1 cellular context compared by ENCODE assay signal in the genomic region with DNA sequence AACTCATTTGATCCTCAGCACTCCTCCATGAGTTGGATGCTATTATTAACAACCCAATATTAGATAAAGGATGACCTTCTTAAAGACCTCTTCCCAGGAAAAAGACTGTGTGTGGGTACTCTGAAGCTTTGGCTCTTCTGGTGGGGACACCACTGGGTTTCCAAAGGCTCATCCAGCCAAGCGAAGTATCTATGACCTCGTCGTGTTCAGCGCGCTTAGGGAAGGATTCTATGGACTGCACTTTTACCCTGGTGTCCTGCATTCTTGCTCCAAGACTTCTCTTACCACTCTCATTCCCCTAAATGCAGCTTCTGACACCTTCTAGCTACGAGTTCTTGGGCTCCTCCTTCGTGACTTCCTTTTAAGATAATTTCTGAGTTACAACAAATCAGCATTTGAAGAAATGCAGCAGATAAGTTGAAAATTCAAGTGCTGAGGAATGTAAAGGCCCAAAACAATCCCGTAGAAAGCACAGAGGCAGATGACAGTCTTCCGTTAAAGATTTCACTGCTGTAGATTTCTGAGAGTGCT.
TF ChIP-seq lines count a peak whose summit lies in the region.

No MANE protein-coding gene starts in this region.

TF ChIP-seq in HepG2, 621 proteins besides CTCF, POLR2A, EP300 and RAD21 (continued from another document and continues in another):
- no peak for TF ChIP-seq TOE1 (CRISPR knock-in tag; IDR thresholded peaks at IDR 0.05)
- TF ChIP-seq JUNB (CRISPR knock-in tag; IDR thresholded peaks at IDR 0.05; ENCODE audit: borderline replicate concordance): no peak
- TF ChIP-seq CBX5 (CRISPR knock-in tag; IDR thresholded peaks at IDR 0.05; ENCODE audit: borderline replicate concordance): no peak
- no peak for TF ChIP-seq RFXANK (CRISPR knock-in tag; IDR thresholded peaks at IDR 0.05)
- no peak for TF ChIP-seq ZEB1 (IDR thresholded peaks at IDR 0.05; ENCODE audit: insufficient replicate concordance, low read depth)
- TF ChIP-seq PCBP2 (optimal IDR thresholded peaks at IDR 0.05; ENCODE audit: low read depth, low read length, poor library complexity, severe bottlenecking): no peak
- TF ChIP-seq ZC3H13 (CRISPR knock-in tag; IDR thresholded peaks at IDR 0.05): no peak; the same call in 1 of the 2 replicates
- TF ChIP-seq ZNF878 (CRISPR knock-in tag; IDR thresholded peaks at IDR 0.05): no peak
- TF ChIP-seq WIZ (CRISPR knock-in tag; IDR thresholded peaks at IDR 0.05): no peak
- TF ChIP-seq AKAP8 (CRISPR knock-in tag; IDR thresholded peaks at IDR 0.05): no peak
- TF ChIP-seq ZNF205 (CRISPR knock-in tag; IDR thresholded peaks at IDR 0.05): no peak; the same call in 1 of the 2 replicates
- TF ChIP-seq, protein P1, sequence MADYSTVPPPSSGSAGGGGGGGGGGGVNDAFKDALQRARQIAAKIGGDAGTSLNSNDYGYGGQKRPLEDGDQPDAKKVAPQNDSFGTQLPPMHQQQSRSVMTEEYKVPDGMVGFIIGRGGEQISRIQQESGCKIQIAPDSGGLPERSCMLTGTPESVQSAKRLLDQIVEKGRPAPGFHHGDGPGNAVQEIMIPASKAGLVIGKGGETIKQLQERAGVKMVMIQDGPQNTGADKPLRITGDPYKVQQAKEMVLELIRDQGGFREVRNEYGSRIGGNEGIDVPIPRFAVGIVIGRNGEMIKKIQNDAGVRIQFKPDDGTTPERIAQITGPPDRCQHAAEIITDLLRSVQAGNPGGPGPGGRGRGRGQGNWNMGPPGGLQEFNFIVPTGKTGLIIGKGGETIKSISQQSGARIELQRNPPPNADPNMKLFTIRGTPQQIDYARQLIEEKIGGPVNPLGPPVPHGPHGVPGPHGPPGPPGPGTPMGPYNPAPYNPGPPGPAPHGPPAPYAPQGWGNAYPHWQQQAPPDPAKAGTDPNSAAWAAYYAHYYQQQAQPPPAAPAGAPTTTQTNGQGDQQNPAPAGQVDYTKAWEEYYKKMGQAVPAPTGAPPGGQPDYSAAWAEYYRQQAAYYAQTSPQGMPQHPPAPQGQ (CRISPR knock-in tag; IDR thresholded peaks at IDR 0.05; ENCODE audit: borderline replicate concordance): 0 out of 2 replicates have a peak, but pooled peaks have one; percentile 45
- no peak for TF ChIP-seq ZNF569 (CRISPR knock-in tag; IDR thresholded peaks at IDR 0.05; ENCODE audit: borderline replicate concordance)
- no peak for TF ChIP-seq FOXK2 (IDR thresholded peaks at IDR 0.05)
- TF ChIP-seq PTBP1 (IDR thresholded peaks at IDR 0.05; ENCODE audit: low read depth, low read length, poor library complexity, severe bottlenecking): no peak
- TF ChIP-seq EHMT2 (IDR thresholded peaks at IDR 0.05; ENCODE audit: borderline replicate concordance, low read depth, low read length): no peak
- TF ChIP-seq SAFB2 (CRISPR knock-in tag; IDR thresholded peaks at IDR 0.05; ENCODE audit: borderline replicate concordance, low read depth): 0 out of 2 replicates have a peak, but pooled peaks have one; percentile 1
- TF ChIP-seq RNF2 (conservative IDR thresholded peaks at IDR 0.05; ENCODE audit: low read depth): no peak
- TF ChIP-seq MED1 (CRISPR knock-in tag; IDR thresholded peaks at IDR 0.05): no peak
- TF ChIP-seq ZNF589 (CRISPR knock-in tag; conservative IDR thresholded peaks at IDR 0.05): 0 out of 2 replicates have a peak, but pooled peaks have one; percentile 19
- TF ChIP-seq RBM39 (IDR thresholded peaks at IDR 0.05; ENCODE audit: low read depth, low read length, poor library complexity, severe bottlenecking): no peak
- TF ChIP-seq ZNF619 (CRISPR knock-in tag; IDR thresholded peaks at IDR 0.05): no peak
- TF ChIP-seq AGO2 (optimal IDR thresholded peaks at IDR 0.05; ENCODE audit: low read depth, low read length): no peak
- TF ChIP-seq, protein P2, sequence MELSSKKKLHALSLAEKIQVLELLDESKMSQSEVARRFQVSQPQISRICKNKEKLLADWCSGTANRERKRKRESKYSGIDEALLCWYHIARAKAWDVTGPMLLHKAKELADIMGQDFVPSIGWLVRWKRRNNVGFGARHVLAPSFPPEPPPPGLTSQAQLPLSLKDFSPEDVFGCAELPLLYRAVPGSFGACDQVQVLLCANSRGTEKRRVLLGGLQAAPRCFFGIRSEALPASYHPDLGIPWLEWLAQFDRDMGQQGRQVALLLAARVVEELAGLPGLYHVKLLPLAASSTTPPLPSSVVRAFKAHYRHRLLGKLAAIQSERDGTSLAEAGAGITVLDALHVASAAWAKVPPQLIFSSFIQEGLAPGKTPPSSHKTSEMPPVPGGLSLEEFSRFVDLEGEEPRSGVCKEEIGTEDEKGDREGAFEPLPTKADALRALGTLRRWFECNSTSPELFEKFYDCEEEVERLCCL (CRISPR knock-in tag; IDR thresholded peaks at IDR 0.05; ENCODE audit: borderline replicate concordance): no peak
- no peak for TF ChIP-seq NR1H2 (CRISPR knock-in tag; IDR thresholded peaks at IDR 0.05; ENCODE audit: borderline replicate concordance, low read depth)
- no peak for TF ChIP-seq ZNF703 (CRISPR knock-in tag; IDR thresholded peaks at IDR 0.05; ENCODE audit: borderline replicate concordance)
- TF ChIP-seq, protein P3, sequence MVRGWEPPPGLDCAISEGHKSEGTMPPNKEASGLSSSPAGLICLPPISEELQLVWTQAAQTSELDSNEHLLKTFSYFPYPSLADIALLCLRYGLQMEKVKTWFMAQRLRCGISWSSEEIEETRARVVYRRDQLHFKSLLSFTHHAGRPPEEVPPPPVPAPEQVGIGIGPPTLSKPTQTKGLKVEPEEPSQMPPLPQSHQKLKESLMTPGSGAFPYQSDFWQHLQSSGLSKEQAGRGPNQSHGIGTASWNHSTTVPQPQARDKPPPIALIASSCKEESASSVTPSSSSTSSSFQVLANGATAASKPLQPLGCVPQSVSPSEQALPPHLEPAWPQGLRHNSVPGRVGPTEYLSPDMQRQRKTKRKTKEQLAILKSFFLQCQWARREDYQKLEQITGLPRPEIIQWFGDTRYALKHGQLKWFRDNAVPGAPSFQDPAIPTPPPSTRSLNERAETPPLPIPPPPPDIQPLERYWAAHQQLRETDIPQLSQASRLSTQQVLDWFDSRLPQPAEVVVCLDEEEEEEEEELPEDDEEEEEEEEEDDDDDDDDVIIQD (CRISPR knock-in tag; IDR thresholded peaks at IDR 0.05; ENCODE audit: low read depth): no peak
- TF ChIP-seq ZNF547 (CRISPR knock-in tag; IDR thresholded peaks at IDR 0.05): no peak
- TF ChIP-seq ZBTB38 (CRISPR knock-in tag; IDR thresholded peaks at IDR 0.05): peak; percentile 88; the same call in 1 of the 2 replicates
- no peak for TF ChIP-seq ZNF3 (CRISPR knock-in tag; IDR thresholded peaks at IDR 0.05)
- no peak for TF ChIP-seq HDAC1 (CRISPR knock-in tag; IDR thresholded peaks at IDR 0.05)
- no peak for TF ChIP-seq SOX13 (IDR thresholded peaks at IDR 0.05)
- 0 out of 4 replicates have a peak, but pooled peaks of 1 of the 2 experiments have one; percentile 37 for TF ChIP-seq SOX13 (CRISPR knock-in tag; conservative IDR thresholded peaks at IDR 0.05 in 1 of 2, IDR thresholded peaks at IDR 0.05 in 1 of 2)
- TF ChIP-seq CEBPZ (IDR thresholded peaks at IDR 0.05; ENCODE audit: low read length): no peak
- TF ChIP-seq, protein P4, sequence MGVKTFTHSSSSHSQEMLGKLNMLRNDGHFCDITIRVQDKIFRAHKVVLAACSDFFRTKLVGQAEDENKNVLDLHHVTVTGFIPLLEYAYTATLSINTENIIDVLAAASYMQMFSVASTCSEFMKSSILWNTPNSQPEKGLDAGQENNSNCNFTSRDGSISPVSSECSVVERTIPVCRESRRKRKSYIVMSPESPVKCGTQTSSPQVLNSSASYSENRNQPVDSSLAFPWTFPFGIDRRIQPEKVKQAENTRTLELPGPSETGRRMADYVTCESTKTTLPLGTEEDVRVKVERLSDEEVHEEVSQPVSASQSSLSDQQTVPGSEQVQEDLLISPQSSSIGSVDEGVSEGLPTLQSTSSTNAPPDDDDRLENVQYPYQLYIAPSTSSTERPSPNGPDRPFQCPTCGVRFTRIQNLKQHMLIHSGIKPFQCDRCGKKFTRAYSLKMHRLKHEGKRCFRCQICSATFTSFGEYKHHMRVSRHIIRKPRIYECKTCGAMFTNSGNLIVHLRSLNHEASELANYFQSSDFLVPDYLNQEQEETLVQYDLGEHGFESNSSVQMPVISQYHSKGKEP (CRISPR knock-in tag; IDR thresholded peaks at IDR 0.05): no peak
- no peak for TF ChIP-seq FOXA3 (CRISPR knock-in tag; IDR thresholded peaks at IDR 0.05)
- TF ChIP-seq POGZ (CRISPR knock-in tag; IDR thresholded peaks at IDR 0.05): no peak
- 0 out of 2 replicates have a peak, but pooled peaks have one; percentile 2 for TF ChIP-seq SPEN (CRISPR knock-in tag; IDR thresholded peaks at IDR 0.05; ENCODE audit: low read depth)
- TF ChIP-seq ATM (IDR thresholded peaks at IDR 0.05; ENCODE audit: borderline replicate concordance): no peak
- TF ChIP-seq FLYWCH1 (CRISPR knock-in tag; IDR thresholded peaks at IDR 0.05): 0 out of 2 replicates have a peak, but pooled peaks have one; percentile 19
- TF ChIP-seq ZNF337 (CRISPR knock-in tag; IDR thresholded peaks at IDR 0.05; ENCODE audit: borderline replicate concordance, low read depth): no peak
- TF ChIP-seq ZNF17 (CRISPR knock-in tag; IDR thresholded peaks at IDR 0.05): no peak
- TF ChIP-seq KLF6 (CRISPR knock-in tag; IDR thresholded peaks at IDR 0.05): no peak
- TF ChIP-seq NCOA5 (CRISPR knock-in tag; IDR thresholded peaks at IDR 0.05): peak; percentile 7; the same call in 1 of the 2 replicates
- peak; percentile 27; the same call in 1 of the 2 replicates for TF ChIP-seq ZNF792 (CRISPR knock-in tag; IDR thresholded peaks at IDR 0.05)
- no peak for TF ChIP-seq ZNF672 (CRISPR knock-in tag; IDR thresholded peaks at IDR 0.05)
- no peak for TF ChIP-seq JUND (CRISPR knock-in tag; IDR thresholded peaks at IDR 0.05)
- TF ChIP-seq E2F5 (CRISPR knock-in tag; conservative IDR thresholded peaks at IDR 0.05): no peak
- no peak for TF ChIP-seq ZNF7 (CRISPR knock-in tag; IDR thresholded peaks at IDR 0.05)
- TF ChIP-seq ZNF598 (CRISPR knock-in tag; IDR thresholded peaks at IDR 0.05; ENCODE audit: borderline replicate concordance): no peak; the same call in 1 of the 2 replicates
- no peak for TF ChIP-seq TOPORS (CRISPR knock-in tag; IDR thresholded peaks at IDR 0.05)
- no peak for TF ChIP-seq MAFK (conservative IDR thresholded peaks at IDR 0.05 in 1 of 2, IDR thresholded peaks at IDR 0.05 in 1 of 2; ENCODE audit: low read length in 2 of 2)
- TF ChIP-seq ZC3H4 (CRISPR knock-in tag; IDR thresholded peaks at IDR 0.05; ENCODE audit: borderline replicate concordance): no peak
- no peak; the same call in none of the 2 replicates for TF ChIP-seq FOXC1 (CRISPR knock-in tag; IDR thresholded peaks at IDR 0.05; ENCODE audit: borderline replicate concordance)
- no peak for TF ChIP-seq ZNF275 (CRISPR knock-in tag; IDR thresholded peaks at IDR 0.05; ENCODE audit: borderline replicate concordance)
- TF ChIP-seq ZNF720 (CRISPR knock-in tag; IDR thresholded peaks at IDR 0.05): no peak
- no peak for TF ChIP-seq ZBTB33 (CRISPR knock-in tag; IDR thresholded peaks at IDR 0.05)
- 0 out of 2 replicates have a peak, but pooled peaks have one; percentile 24 for TF ChIP-seq ONECUT2 (CRISPR knock-in tag; IDR thresholded peaks at IDR 0.05)
